9 cellular contexts compared by ENCODE assay signal in genomic region chr1:161706483-161707347, GRCh38. TPM values are rescaled to one million over a fixed set of nuclear protein-coding genes. Genes with fewer than 3 reads are reported as not detected.
DNase-seq lines count a peak whose midpoint lies in the region; ATAC-seq and TF ChIP-seq lines count a peak whose summit lies in the region.
"Had no signal": no experiment of that assay in that cellular context is flagged by ENCODE, and none has a peak within 500 bp of the region (broad histone marks: within the 10 kb centered on the region; RNA-seq: fewer than 3 reads in every experiment).

A gene with protein sequence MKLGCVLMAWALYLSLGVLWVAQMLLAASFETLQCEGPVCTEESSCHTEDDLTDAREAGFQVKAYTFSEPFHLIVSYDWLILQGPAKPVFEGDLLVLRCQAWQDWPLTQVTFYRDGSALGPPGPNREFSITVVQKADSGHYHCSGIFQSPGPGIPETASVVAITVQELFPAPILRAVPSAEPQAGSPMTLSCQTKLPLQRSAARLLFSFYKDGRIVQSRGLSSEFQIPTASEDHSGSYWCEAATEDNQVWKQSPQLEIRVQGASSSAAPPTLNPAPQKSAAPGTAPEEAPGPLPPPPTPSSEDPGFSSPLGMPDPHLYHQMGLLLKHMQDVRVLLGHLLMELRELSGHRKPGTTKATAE (plus strand): TSS chr1:161707229. CDS start chr1:161707265, 36 bp downstream.

- H3K36me3 ChIP-seq in osteoblast (ENCODE audit: insufficient read depth, low read length) (no peaks in the 10 kb centered on the region), colonic mucosa (no peaks in the 10 kb centered on the region), WERI-Rb-1 (no peaks in the 10 kb centered on the region)

- peak; percentile 70 for ATAC-seq in GM19468 (IDR thresholded peaks at IDR 0.05; ENCODE audit: extremely low read depth, unreplicated experiment)
- peak; percentile 49 for ATAC-seq in HG03469 (IDR thresholded peaks at IDR 0.05; ENCODE audit: unreplicated experiment)

- H3K79me2 ChIP-seq in osteoblast (ENCODE audit: insufficient read depth, low read length), result no peaks in the 10 kb centered on the region

- H3K9ac ChIP-seq in colonic mucosa (ENCODE audit: low read depth in 2 of 2, low read length in 2 of 2), result no peak within 1 kb of the TSS

- intact Hi-C loops in colonic mucosa (cut with DNase I), result no loop called here

- no peak for TF ChIP-seq CTCF in osteoblast (IDR thresholded peaks at IDR 0.05; ENCODE audit: extremely low read depth, low read depth, low read length)
- TF ChIP-seq CTCF in colonic mucosa (IDR thresholded peaks at IDR 0.05), result no peak
- TF ChIP-seq CTCF in WERI-Rb-1 (IDR thresholded peaks at IDR 0.05; ENCODE audit: low read depth, low read length), result no peak

- DNase-seq in ELR (ENCODE audit: low read depth), result peak; percentile 97
- peak; percentile 91 for DNase-seq in amniotic stem cell (lab: John Stamatoyannopoulos, UW)
- peak; percentile 64 for DNase-seq in osteoblast (ENCODE audit: insufficient read length, low spot score, missing footprints)
- DNase-seq in colonic mucosa, result no peak
- no peak for DNase-seq in stimulated activated CD4-positive, alpha-beta T cell treated with anti-CD3 and anti-CD28 coated beads, Interleukin-1b, Interleukin-23, amount 100 ng/mL, for 48 hours
- no peak for DNase-seq in WERI-Rb-1

- H3K9me3 ChIP-seq in osteoblast (ENCODE audit: low read depth, low read length) (no peaks in the 10 kb centered on the region), colonic mucosa (no peaks in the 10 kb centered on the region), WERI-Rb-1 (ENCODE audit: severe bottlenecking) (no peaks in the 10 kb centered on the region)

- H4K20me1 ChIP-seq in osteoblast (ENCODE audit: insufficient read depth, low read length), result no peaks in the 10 kb centered on the region

- H3K27ac ChIP-seq in osteoblast (ENCODE audit: low read depth, low read length) (peak within 1 kb of the TSS; percentile 94), colonic mucosa (no peak within 1 kb of the TSS), WERI-Rb-1 (no peak within 1 kb of the TSS)
- H3K27ac ChIP-seq: SK-N-MC had no signal

- peak within 1 kb of the TSS; percentile 27 for H3K4me3 ChIP-seq in osteoblast (ENCODE audit: insufficient read depth, low read length)
- no peak within 1 kb of the TSS for H3K4me3 ChIP-seq in colonic mucosa
- H3K4me3 ChIP-seq in WERI-Rb-1 (ENCODE audit: low read depth, low read length), result no peak within 1 kb of the TSS
- H3K4me3 ChIP-seq: SK-N-MC had no signal

- H3K27me3 ChIP-seq in osteoblast (ENCODE audit: insufficient read depth, low read length) (no peaks in the 10 kb centered on the region), colonic mucosa (no peaks in the 10 kb centered on the region), WERI-Rb-1 (ENCODE audit: insufficient read depth, low read depth, severe bottlenecking) (peaks cover 95% of the 10 kb centered on the region)

- H3K4me1 ChIP-seq in osteoblast (ENCODE audit: insufficient read depth, low read length), result peaks cover 19% of the 10 kb centered on the region
- H3K4me1 ChIP-seq in colonic mucosa, result no peaks in the 10 kb centered on the region

- H3K4me2 ChIP-seq in osteoblast (ENCODE audit: insufficient read depth, low read length), result peak within 1 kb of the TSS; percentile 56

- peak within 1 kb of the TSS; percentile 72 for H2AFZ ChIP-seq in osteoblast (ENCODE audit: low read length)

RNA-seq across cellular contexts. Expression of the gene that starts here (rescaled TPM):
- total RNA-seq in osteoblast (0.88 and 1.4 TPM in 2 replicates), colonic mucosa (under 1 TPM; 0.30 to 0.50 TPM)

Comparison
In these comparisons a context has a peak if more than half of its experiments do, and no peak if none do; other contexts are left out.
1. DNase-seq: peak in ELR (single experiment), amniotic stem cell (single experiment) and osteoblast (single experiment); none in colonic mucosa (single experiment), stimulated activated CD4-positive, alpha-beta T cell treated with anti-CD3 and anti-CD28 coated beads, Interleukin-1b, Interleukin-23, amount 100 ng/mL, for 48 hours (single experiment) and WERI-Rb-1 (single experiment).